ENCODE assay signal across 9 cellular contexts in the genomic region with DNA sequence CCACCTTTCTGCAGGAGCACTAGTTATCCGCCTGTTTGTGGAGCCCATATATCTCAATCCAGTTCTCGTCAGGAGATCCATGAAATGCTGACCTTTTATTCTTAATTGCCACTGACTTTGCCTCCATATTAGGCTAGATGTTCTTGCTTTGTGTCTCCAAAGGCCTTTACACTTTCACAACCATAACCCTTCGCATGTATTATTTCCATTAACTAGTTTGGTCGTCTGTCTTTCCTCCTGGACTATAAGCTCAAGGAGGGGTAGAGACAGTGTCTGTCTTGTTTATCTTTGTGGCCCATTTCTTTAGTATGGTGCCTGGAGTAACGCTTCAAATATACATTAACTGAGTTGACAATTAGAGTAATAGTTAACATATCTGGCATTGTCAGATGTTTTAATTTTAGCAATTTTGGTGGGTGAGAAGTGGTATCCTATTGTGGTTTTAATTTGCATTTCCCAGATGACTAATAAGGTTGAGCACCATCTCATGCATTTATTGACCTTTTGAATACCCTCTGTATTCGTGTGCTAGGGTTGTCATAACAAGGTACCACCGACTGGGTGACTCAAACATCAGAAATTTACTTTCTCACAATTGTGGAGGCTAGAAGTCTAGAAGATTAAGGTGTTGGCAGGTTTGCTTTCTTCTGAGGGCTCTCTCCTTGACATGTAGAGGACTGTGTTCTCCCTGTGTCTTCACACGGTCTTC. TPM values are rescaled to one million over a fixed set of nuclear protein-coding genes. Genes with fewer than 3 reads are reported as not detected.
DNase-seq lines count a peak whose midpoint lies in the region; ATAC-seq and TF ChIP-seq lines count a peak whose summit lies in the region.
"Had no signal": no experiment of that assay in that cellular context is flagged by ENCODE, and none has a peak within 500 bp of the region (broad histone marks: within the 10 kb centered on the region; RNA-seq: fewer than 3 reads in every experiment).

No MANE protein-coding gene starts in this region.

- H3K9me3 ChIP-seq in esophagus muscularis mucosa, result peaks cover 0 to 5% (median 0%) of the 10 kb centered on the region in 4 donors

- WGBS in esophagus muscularis mucosa, result 85% methylated on average over 8 of the region's 8 CpGs

- no peaks in the 10 kb centered on the region; the same call in 1 of the 2 replicates for H3K27me3 ChIP-seq in GM06990 (replicated peaks; ENCODE audit: control insufficient read depth, insufficient read depth, low read length)
- H3K27me3 ChIP-seq in esophagus muscularis mucosa, result no peaks in the 10 kb centered on the region

- TF ChIP-seq EP300 in esophagus muscularis mucosa (IDR thresholded peaks at IDR 0.05), result no peak

- peak; percentile 16 for TF ChIP-seq CTCF in GM06990 (IDR thresholded peaks at IDR 0.05; ENCODE audit: insufficient read depth, low read length, poor library complexity, severe bottlenecking)
- TF ChIP-seq CTCF in astrocyte of the cerebellum (IDR thresholded peaks at IDR 0.05; ENCODE audit: low read depth, low read length, missing control alignments), result no peak
- TF ChIP-seq CTCF in esophagus muscularis mucosa (IDR thresholded peaks at IDR 0.05), result no peak

- H3K4me3 ChIP-seq in GM06990 (replicated peaks; ENCODE audit: low read depth, low read length) (no peak overlapping the region), astrocyte of the cerebellum (ENCODE audit: low read depth, low read length) (no peak overlapping the region), esophagus muscularis mucosa (no peak overlapping the region)

- in situ Hi-C loops in astrocyte of the cerebellum (cut with HindIII; ENCODE audit: low sequenced_read_pairs), result no loop called here

- no peaks in the 10 kb centered on the region for H3K4me1 ChIP-seq in esophagus muscularis mucosa

- intact Hi-C loops in esophagus muscularis mucosa (cut with DNase I), result no loop called here

- no peak overlapping the region for H3K27ac ChIP-seq in esophagus muscularis mucosa (replicated peaks in 1 of 4)

- TF ChIP-seq POLR2A in esophagus muscularis mucosa (IDR thresholded peaks at IDR 0.05; ENCODE audit: low read depth), result no peak

- ATAC-seq in GM19395 (IDR thresholded peaks at IDR 0.05; ENCODE audit: unreplicated experiment) (peak; percentile 92), HG03139 (IDR thresholded peaks at IDR 0.05; ENCODE audit: unreplicated experiment) (peak; percentile 88), GM21515 (IDR thresholded peaks at IDR 0.05; ENCODE audit: unreplicated experiment) (no peak)

- H3K36me3 ChIP-seq in GM06990 (ENCODE audit: control insufficient read depth, insufficient read depth, low read length) (no peaks in the 10 kb centered on the region), esophagus muscularis mucosa (no peaks in the 10 kb centered on the region)

- DNase-seq in GM06990 (ENCODE audit: extremely low read depth, insufficient read length) (peak; percentile 15), astrocyte of the cerebellum (ENCODE audit: low read depth) (peak; percentile 2), SK-N-DZ (ENCODE audit: low spot score) (no peak), occipital lobe (lab: John Stamatoyannopoulos, UW) (no peak), esophagus muscularis mucosa (ENCODE audit: extremely low spot score) (no peak)

RNA-seq across cellular contexts. Expression of a gene that starts 21.7 kb away (rescaled TPM):
- 0.86 TPM in 1 of 2 replicates, not detected in the other for polyA plus RNA-seq in SK-N-DZ (2014; cell fraction: cytosol; rRNA removed)
- polyA plus RNA-seq in SK-N-DZ (2014; cell fraction: nucleus; rRNA removed), result 0.10 TPM in 1 of 2 replicates, not detected in the other
- total RNA-seq in occipital lobe (12.2 TPM), esophagus muscularis mucosa (1 to 10 TPM in 1 of 4 donors, under 1 TPM in 2, not detected in 1; 0.29 to 1.3 (median 0.65) TPM)
- total RNA-seq: myocyte had no signal

Comparison
In these comparisons a context has a peak if more than half of its experiments do, and no peak if none do; other contexts are left out.
1. DNase-seq: peak in GM06990 (single experiment) and astrocyte of the cerebellum (single experiment); none in SK-N-DZ (single experiment), occipital lobe (single experiment) and esophagus muscularis mucosa (single experiment).